7 cellular contexts compared by ENCODE assay signal in the genomic region with DNA sequence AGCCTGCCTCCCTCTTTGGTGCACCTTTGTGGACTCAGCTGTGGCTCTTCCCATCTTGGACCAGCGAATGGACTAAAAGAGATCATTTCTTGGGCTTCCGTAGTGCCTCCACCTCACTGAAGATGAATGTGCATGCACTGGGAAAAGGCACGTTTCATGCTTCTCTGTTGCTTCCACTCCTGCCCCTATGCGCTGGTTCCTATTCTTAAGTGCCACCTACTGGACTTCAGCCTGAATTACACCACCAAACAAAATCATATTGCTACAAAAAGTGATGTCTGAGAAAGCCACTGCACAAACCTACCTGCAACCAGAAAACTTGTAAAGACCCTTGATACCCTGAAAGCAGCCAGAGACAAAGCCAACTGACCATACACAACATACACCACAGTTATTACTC.
DNase-seq lines count a peak whose midpoint lies in the region; ATAC-seq and TF ChIP-seq lines count a peak whose summit lies in the region.

No MANE protein-coding gene starts in this region.

- H2AFZ ChIP-seq in PC-9 (no peak overlapping the region), hepatocyte (no peak overlapping the region)

- H3K27ac ChIP-seq in PC-9 (no peak overlapping the region), hepatocyte (no peak overlapping the region)

- H3K9me2 ChIP-seq in PC-9 (ENCODE audit: insufficient read depth) (no peaks in the 10 kb centered on the region), hepatocyte (replicated peaks; ENCODE audit: insufficient read depth) (no peaks in the 10 kb centered on the region)

- H3K4me2 ChIP-seq in PC-9 (no peak overlapping the region), hepatocyte (no peak overlapping the region)

- H3F3A ChIP-seq in PC-9 (ENCODE audit: insufficient read depth, low read depth) = no peaks in the 10 kb centered on the region

- CTCF ChIA-PET in PC-9 (lab: Charles Lee) = interaction anchor here (0.6 kb wide), 1 partner anchor 24 kb away, joined by 4 read pairs; no protein-coding TSS in a partner anchor

- intact Hi-C loops in PC-9 (cut with micrococcal nuclease; ENCODE audit: unreplicated experiment) = loop anchor here (10.0 kb wide), 1 partner anchor 1366 kb away; no protein-coding TSS in a partner anchor

- no peaks in the 10 kb centered on the region for H3K27me3 ChIP-seq in PC-9 (ENCODE audit: insufficient read depth, low read depth)
- no peaks in the 10 kb centered on the region for H3K27me3 ChIP-seq in hepatocyte

- no peaks in the 10 kb centered on the region for H3K4me1 Mint-ChIP-seq in immature natural killer cell
- H3K4me1 Mint-ChIP-seq in activated T-cell treated with anti-CD3 and anti-CD28 coated beads, Interleukin-2, amount 50 U/mL, for 72 hours (ENCODE audit: low read depth) = no peaks in the 10 kb centered on the region

- peaks cover 0 to 3% (median 0%) of the 10 kb centered on the region in 3 donors for H3K27me3 Mint-ChIP-seq in immature natural killer cell (ENCODE audit: low read depth in 3 of 3)
- no peaks in the 10 kb centered on the region for H3K27me3 Mint-ChIP-seq in activated T-cell treated with anti-CD3 and anti-CD28 coated beads, Interleukin-2, amount 50 U/mL, for 72 hours (ENCODE audit: low read depth)

- no peaks in the 10 kb centered on the region for H3K79me2 ChIP-seq in PC-9 (ENCODE audit: low read depth)
- no peaks in the 10 kb centered on the region for H3K79me2 ChIP-seq in hepatocyte

- peak; percentile 36; the same call in 1 of the 2 replicates for TF ChIP-seq CTCF in GM12874 (IDR thresholded peaks at IDR 0.05; ENCODE audit: insufficient read depth, low read depth, low read length)
- peak; percentile 83 for TF ChIP-seq CTCF in PC-9 (conservative IDR thresholded peaks at IDR 0.05)
- peak; percentile 38 for TF ChIP-seq CTCF in hepatocyte (IDR thresholded peaks at IDR 0.05; ENCODE audit: poor library complexity)

- no peak overlapping the region for H3K4me3 Mint-ChIP-seq in immature natural killer cell
- no peak overlapping the region for H3K4me3 Mint-ChIP-seq in activated T-cell treated with anti-CD3 and anti-CD28 coated beads, Interleukin-2, amount 50 U/mL, for 72 hours

- POLR2A ChIA-PET in PC-9 (lab: Charles Lee; ENCODE audit: unreplicated experiment) = no interaction called here

- H3K4me3 ChIP-seq in PC-9 (no peak overlapping the region), hepatocyte (no peak overlapping the region)

- ATAC-seq in HG03439 (IDR thresholded peaks at IDR 0.05; ENCODE audit: unreplicated experiment) = peak; percentile 63
- no peak for ATAC-seq in activated T-cell treated with anti-CD3 and anti-CD28 coated beads, Interleukin-2, amount 50 U/mL, for 72 hours (replicated peaks in 1 of 2)

- 65% methylated on average over 4 of the region's 4 CpGs for WGBS in hepatocyte (ENCODE audit: low lambda C conversion rate, missing lambda C conversion rate)

- no peaks in the 10 kb centered on the region for H3K36me3 ChIP-seq in PC-9 (ENCODE audit: low read depth)
- no peaks in the 10 kb centered on the region for H3K36me3 ChIP-seq in hepatocyte (replicated peaks; ENCODE audit: insufficient read depth, low read depth)

- BruUV-seq in PC-9 (replicated peaks; lab: Mats Ljungman, UMichigan) = no TSS peak

- no peaks in the 10 kb centered on the region for H3K4me1 ChIP-seq in PC-9 (replicated peaks; ENCODE audit: insufficient read depth)
- no peaks in the 10 kb centered on the region for H3K4me1 ChIP-seq in hepatocyte (ENCODE audit: insufficient read depth)

- H4K20me1 ChIP-seq in PC-9 (ENCODE audit: insufficient read depth) = no peaks in the 10 kb centered on the region
- H4K20me1 ChIP-seq in hepatocyte (ENCODE audit: insufficient read depth, poor library complexity, severe bottlenecking) = no peaks in the 10 kb centered on the region

- H3K9me3 Mint-ChIP-seq in immature natural killer cell = peaks cover 2 to 30% (median 14%) of the 10 kb centered on the region in 6 donors
- H3K9me3 Mint-ChIP-seq in activated T-cell treated with anti-CD3 and anti-CD28 coated beads, Interleukin-2, amount 50 U/mL, for 72 hours = peaks cover 5% of the 10 kb centered on the region in 2 donors

- H3K36me3 Mint-ChIP-seq in immature natural killer cell = no peaks in the 10 kb centered on the region
- H3K36me3 Mint-ChIP-seq in activated T-cell treated with anti-CD3 and anti-CD28 coated beads, Interleukin-2, amount 50 U/mL, for 72 hours (ENCODE audit: insufficient read depth in 2 of 2) = no peaks in the 10 kb centered on the region

- H3K27ac Mint-ChIP-seq in immature natural killer cell = no peak overlapping the region
- H3K27ac Mint-ChIP-seq in activated T-cell treated with anti-CD3 and anti-CD28 coated beads, Interleukin-2, amount 50 U/mL, for 72 hours = no peak overlapping the region

- DNase-seq in PC-9 (no peak), hepatocyte (ENCODE audit: low spot score) (peak; percentile 33), immature natural killer cell (no peak), DMS153 treated with DMSO at 0.1 percent for 48 hours (lab: John Stamatoyannopoulos, UW; ENCODE audit: unreplicated experiment) (no peak)
- DNase-seq in activated T-cell treated with anti-CD3 and anti-CD28 coated beads, Interleukin-2, amount 50 U/mL, for 72 hours = no peak

- no peaks in the 10 kb centered on the region for H3K9me3 ChIP-seq in PC-9 (ENCODE audit: insufficient read depth, low read depth)
- H3K9me3 ChIP-seq in hepatocyte (ENCODE audit: low read depth) = no peaks in the 10 kb centered on the region
